In the genomic region with DNA sequence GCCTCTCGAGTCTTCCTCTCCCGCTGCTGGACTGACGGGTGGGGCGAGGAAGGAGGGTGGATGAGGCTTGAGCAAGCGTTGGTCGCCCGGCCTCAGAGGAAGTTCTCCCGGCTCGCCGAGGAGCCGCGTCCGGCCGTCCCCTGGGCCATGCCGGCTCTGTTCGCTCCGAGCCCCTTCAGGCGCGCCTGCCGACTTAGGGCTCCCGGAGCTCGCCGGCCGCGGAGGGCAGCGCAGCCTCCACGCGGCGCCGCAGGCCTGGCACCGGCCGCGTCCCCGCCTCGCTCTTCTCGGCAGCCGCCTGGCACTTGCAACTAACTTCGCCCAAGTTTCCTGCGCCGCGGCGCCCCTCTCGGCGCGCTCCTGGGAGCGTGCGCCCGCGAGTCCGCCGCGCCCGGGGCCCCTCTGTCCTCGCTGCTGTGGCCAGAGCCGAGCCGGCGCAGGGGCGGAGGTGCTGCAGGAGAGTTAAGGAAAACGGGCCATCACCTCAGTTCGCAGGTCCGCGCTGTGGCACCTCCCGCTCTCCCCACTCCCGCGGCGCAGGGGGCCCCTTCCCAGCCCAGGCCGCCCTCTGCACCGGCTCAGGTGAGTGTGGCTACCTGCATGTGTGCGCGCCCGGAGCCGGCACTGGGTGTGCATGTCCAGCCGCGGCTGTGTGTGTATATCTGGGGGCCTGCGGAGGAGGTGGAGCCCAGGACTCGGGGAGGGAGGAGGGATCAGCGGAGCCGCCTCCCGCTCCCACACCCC, we compare ENCODE assay signal across 8 cellular contexts. TPM values are rescaled to one million over a fixed set of nuclear protein-coding genes. Genes with fewer than 3 reads are reported as not detected.
A peak's percentile ranks its signal among the peaks of the same experiment; 100 is the strongest.
DNase-seq lines count a peak whose midpoint lies in the region; ATAC-seq and TF ChIP-seq lines count a peak whose summit lies in the region.

No MANE protein-coding gene starts in this region.

- TF ChIP-seq CTCF in epithelial cell of esophagus (IDR thresholded peaks at IDR 0.05; ENCODE audit: insufficient read depth, low read depth, low read length, missing control alignments): no peak

- H3K4me3 ChIP-seq in epithelial cell of esophagus (ENCODE audit: low read length): peak overlapping the region; percentile 45

- H3K4me1 Mint-ChIP-seq in naive thymus-derived CD8-positive, alpha-beta T cell: peaks cover 5 to 25% (median 20%) of the 10 kb centered on the region in 4 donors

- POLR2A ChIA-PET in naive thymus-derived CD8-positive, alpha-beta T cell (lab: Charles Lee): no interaction called here

- peak; percentile 58 for DNase-seq in DMS53 (lab: John Stamatoyannopoulos, UW)
- no peak for DNase-seq in DMS53 treated with DMSO at 0.1 percent for 48 hours (lab: John Stamatoyannopoulos, UW; ENCODE audit: unreplicated experiment)
- peak; percentile 51 for DNase-seq in NCI-H510A treated with DMSO at 0.1 percent for 48 hours (lab: John Stamatoyannopoulos, UW)
- DNase-seq in epithelial cell of esophagus (ENCODE audit: low read depth): peak; percentile 65
- no peak for DNase-seq in naive thymus-derived CD8-positive, alpha-beta T cell
- no peak for DNase-seq in activated CD4-positive, CD25-positive, alpha-beta regulatory T cell (lab: John Stamatoyannopoulos, UW)
- DNase-seq in NCI-H187 (lab: John Stamatoyannopoulos, UW): no peak

- peaks cover 0 to 18% (median 7%) of the 10 kb centered on the region in 9 donors for H3K9me3 Mint-ChIP-seq in naive thymus-derived CD8-positive, alpha-beta T cell

- peak overlapping the region in 6 of 10 donors; percentile 64 to 76 (median 69) for H3K4me3 Mint-ChIP-seq in naive thymus-derived CD8-positive, alpha-beta T cell

- H3K27ac Mint-ChIP-seq in naive thymus-derived CD8-positive, alpha-beta T cell: no peak overlapping the region

- H3K27me3 Mint-ChIP-seq in naive thymus-derived CD8-positive, alpha-beta T cell: peaks cover 44 to 69% (median 62%) of the 10 kb centered on the region in 5 donors

- peak in 1 of 2 donors; percentile 38 for ATAC-seq in naive thymus-derived CD8-positive, alpha-beta T cell
- no peak for ATAC-seq in HG03045 (IDR thresholded peaks at IDR 0.05; ENCODE audit: unreplicated experiment)

- peaks cover 2 to 11% (median 9%) of the 10 kb centered on the region in 3 donors for H3K36me3 Mint-ChIP-seq in naive thymus-derived CD8-positive, alpha-beta T cell

RNA-seq across cellular contexts. Expression of a gene that starts 0.6 kb away (rescaled TPM):
- not detected for total RNA-seq in naive thymus-derived CD8-positive, alpha-beta T cell
- not detected for polyA plus RNA-seq in naive thymus-derived CD8-positive, alpha-beta T cell

Comparison
In these comparisons a context has a peak if more than half of its experiments do, and no peak if none do; other contexts are left out.
1. DNase-seq: peak in DMS53 (single experiment), NCI-H510A treated with DMSO at 0.1 percent for 48 hours (single experiment) and epithelial cell of esophagus (single experiment); none in DMS53 treated with DMSO at 0.1 percent for 48 hours (single experiment), naive thymus-derived CD8-positive, alpha-beta T cell (0 of 10), activated CD4-positive, CD25-positive, alpha-beta regulatory T cell (0 of 4) and NCI-H187 (0 of 2).